Comparison of ENCODE assay signal across 8 cellular contexts in genomic region chr7:67163285-67163684, GRCh38.
DNase-seq lines count a peak whose midpoint lies in the region; ATAC-seq and TF ChIP-seq lines count a peak whose summit lies in the region.
"Not testable (repeated sequence)": the region's sequence is repeated elsewhere in the genome, so short reads cannot be mapped to it uniquely, and the experiment has no call there.

No MANE protein-coding gene starts in this region.

- H3K4me3 Mint-ChIP-seq in activated CD8-positive, alpha-beta T cell treated with anti-CD3 and anti-CD28 coated beads, Interleukin-2, amount 10 ng/mL, durations not matched to agents 7 days and 5 days = not testable (repeated sequence)

- DNase-seq in GM12865 (ENCODE audit: low read depth) (peak; percentile 52), Peyer's patch (peak in 2 of 3 donors; percentile 22 to 61)
- peak; percentile 26 for DNase-seq in activated CD8-positive, alpha-beta T cell treated with anti-CD3 and anti-CD28 coated beads, Interleukin-2, amount 10 ng/mL, durations not matched to agents 7 days and 5 days
- DNase-seq in central memory CD4-positive, alpha-beta T cell = peak; percentile 38
- DNase-seq in stimulated activated naive CD4-positive, alpha-beta T cell (lab: John Stamatoyannopoulos, UW) = peak in 4 of 6 experiments; percentile 21 to 69 (median 58)

- H3K4me3 ChIP-seq in GM12865 (ENCODE audit: low read depth, low read length); Peyer's patch: not testable (repeated sequence)

- H3K9me3 Mint-ChIP-seq in activated CD8-positive, alpha-beta T cell treated with anti-CD3 and anti-CD28 coated beads, Interleukin-2, amount 10 ng/mL, durations not matched to agents 7 days and 5 days (ENCODE audit: insufficient read depth) = not testable (repeated sequence)

- H3K36me3 Mint-ChIP-seq in activated CD8-positive, alpha-beta T cell treated with anti-CD3 and anti-CD28 coated beads, Interleukin-2, amount 10 ng/mL, durations not matched to agents 7 days and 5 days (ENCODE audit: low read depth) = not testable (repeated sequence)

- TF ChIP-seq POLR2A in Peyer's patch (IDR thresholded peaks at IDR 0.05) = not testable (repeated sequence)

- not testable (repeated sequence) for H3K27me3 ChIP-seq in Peyer's patch

- not testable (repeated sequence) for H3K36me3 ChIP-seq in Peyer's patch

- H3K27ac ChIP-seq in Peyer's patch = not testable (repeated sequence)

- not testable (repeated sequence) for TF ChIP-seq CTCF in GM12865 (IDR thresholded peaks at IDR 0.05; ENCODE audit: insufficient read depth, low read depth, low read length, missing control alignments); Peyer's patch (IDR thresholded peaks at IDR 0.05)

- POLR2A ChIA-PET in activated CD8-positive, alpha-beta T cell treated with anti-CD3 and anti-CD28 coated beads, Interleukin-2, amount 10 ng/mL, durations not matched to agents 7 days and 5 days (lab: Charles Lee) = not testable (repeated sequence)

- H3K4me1 Mint-ChIP-seq in activated CD8-positive, alpha-beta T cell treated with anti-CD3 and anti-CD28 coated beads, Interleukin-2, amount 10 ng/mL, durations not matched to agents 7 days and 5 days (ENCODE audit: low read depth) = peaks cover 11% of the 10 kb centered on the region

- H3K27ac Mint-ChIP-seq in activated CD8-positive, alpha-beta T cell treated with anti-CD3 and anti-CD28 coated beads, Interleukin-2, amount 10 ng/mL, durations not matched to agents 7 days and 5 days = not testable (repeated sequence)

- H3K4me1 ChIP-seq in Peyer's patch = not testable (repeated sequence)

- H3K9me3 ChIP-seq in Peyer's patch = not testable (repeated sequence)

- peak; percentile 96 for ATAC-seq in GM19328 (IDR thresholded peaks at IDR 0.05; ENCODE audit: unreplicated experiment)
- peak; percentile 94 for ATAC-seq in HG02759 (IDR thresholded peaks at IDR 0.05; ENCODE audit: unreplicated experiment)
- ATAC-seq in HG03378 (IDR thresholded peaks at IDR 0.05; ENCODE audit: unreplicated experiment) = peak; percentile 89
- peak; percentile 33 for ATAC-seq in activated CD8-positive, alpha-beta T cell treated with anti-CD3 and anti-CD28 coated beads, Interleukin-2, amount 10 ng/mL, durations not matched to agents 7 days and 5 days

- CTCF ChIA-PET in activated CD8-positive, alpha-beta T cell treated with anti-CD3 and anti-CD28 coated beads, Interleukin-2, amount 10 ng/mL, durations not matched to agents 7 days and 5 days (lab: Charles Lee) = not testable (repeated sequence)

- H3K27me3 Mint-ChIP-seq in activated CD8-positive, alpha-beta T cell treated with anti-CD3 and anti-CD28 coated beads, Interleukin-2, amount 10 ng/mL, durations not matched to agents 7 days and 5 days (ENCODE audit: low read depth) = not testable (repeated sequence)

Comparison
In these comparisons a context has a peak if more than half of its experiments do, and no peak if none do; other contexts are left out.
1. ATAC-seq: peak in every context shown above with its lines; median percentile 96 in GM19328; 94 in HG02759; 89 in HG03378; 33 in activated CD8-positive, alpha-beta T cell treated with anti-CD3 and anti-CD28 coated beads, Interleukin-2, amount 10 ng/mL, durations not matched to agents 7 days and 5 days.